8 cellular contexts compared by ENCODE assay signal in the genomic region with DNA sequence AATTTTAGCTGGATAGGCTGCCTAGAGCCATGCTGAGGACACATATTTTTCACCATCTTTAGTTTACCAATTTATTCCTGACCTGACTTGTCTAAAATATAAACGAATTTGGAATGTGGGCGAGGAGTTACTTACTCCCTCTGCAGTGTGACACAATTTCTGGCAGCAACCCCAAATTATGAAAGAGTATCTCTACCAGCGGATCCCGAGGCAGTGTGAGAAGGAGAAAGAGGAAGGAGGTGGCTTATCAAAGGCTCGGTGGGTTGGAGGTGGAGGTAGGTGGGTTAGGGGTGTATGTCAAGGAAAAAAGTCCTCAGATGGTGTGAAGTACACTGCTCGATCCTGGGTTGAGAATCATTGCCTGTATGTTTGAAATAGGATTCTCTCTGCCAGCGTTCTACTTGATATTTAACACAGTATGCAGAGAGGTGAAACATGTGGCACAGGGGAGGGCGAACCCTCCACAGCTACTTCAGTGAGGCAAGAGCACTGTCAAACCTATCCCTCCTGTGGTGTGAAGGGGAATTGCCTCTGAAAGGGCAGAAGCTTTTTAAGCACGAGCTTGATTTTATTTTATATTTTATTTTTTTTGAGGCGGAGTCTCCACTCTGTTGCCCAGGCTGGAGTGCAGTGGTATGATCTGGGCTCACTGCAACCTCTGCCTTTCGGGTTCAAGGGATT.
DNase-seq lines count a peak whose midpoint lies in the region; ATAC-seq lines count a peak whose summit lies in the region.

No MANE protein-coding gene starts in this region.

- peak; percentile 73 for ATAC-seq in HG02588 (IDR thresholded peaks at IDR 0.05; ENCODE audit: unreplicated experiment)
- ATAC-seq in right cardiac atrium, result peak; percentile 56 to 61

- no peak overlapping the region for H3K27ac Mint-ChIP-seq in activated naive CD4-positive, alpha-beta T cell treated with anti-CD3 and anti-CD28 coated beads, Interleukin-2, amount 10 ng/mL, durations not matched to agents 7 days and 5 days

- intact Hi-C loops in right cardiac atrium (cut with DNase I), result no loop called here

- H3K4me3 ChIP-seq in right cardiac atrium (ENCODE audit: low read length), result no peak overlapping the region

- CTCF ChIA-PET in activated naive CD4-positive, alpha-beta T cell treated with anti-CD3 and anti-CD28 coated beads, Interleukin-2, amount 10 ng/mL, durations not matched to agents 7 days and 5 days (lab: Charles Lee), result interaction anchor here (0.6 kb wide), 2 partner anchors 96 to 176 kb away, joined by 3 read pairs; no protein-coding TSS in a partner anchor

- peaks cover 25% of the 10 kb centered on the region for H3K27me3 Mint-ChIP-seq in activated naive CD4-positive, alpha-beta T cell treated with anti-CD3 and anti-CD28 coated beads, Interleukin-2, amount 10 ng/mL, durations not matched to agents 7 days and 5 days

- DNase-seq in DMS53 (lab: John Stamatoyannopoulos, UW), result peak; percentile 58
- DNase-seq in DMS53 treated with DMSO at 0.1 percent for 48 hours (lab: John Stamatoyannopoulos, UW; ENCODE audit: unreplicated experiment), result no peak
- DNase-seq in NCI-H446 treated with DMSO at 0.1 percent for 48 hours (lab: John Stamatoyannopoulos, UW), result peak; percentile 2
- DNase-seq in activated naive CD4-positive, alpha-beta T cell treated with anti-CD3 and anti-CD28 coated beads, Interleukin-2, amount 10 ng/mL, durations not matched to agents 7 days and 5 days, result peak; percentile 42
- DNase-seq in right cardiac atrium, result peak in 1 of 3 donors; percentile 39
- peak; percentile 2 for DNase-seq in stimulated activated naive CD4-positive, alpha-beta T cell treated with Interleukin-2 at 50 U/mL for 16 hours (lab: John Stamatoyannopoulos, UW)
- no peak for DNase-seq in NK-92 (lab: John Stamatoyannopoulos, UW; ENCODE audit: unreplicated experiment)

- no peaks in the 10 kb centered on the region for H3K4me1 ChIP-seq in right cardiac atrium (ENCODE audit: control insufficient read depth, insufficient read depth, low read length)

- H3K9me3 ChIP-seq in right cardiac atrium (ENCODE audit: control insufficient read depth, low read length), result no peaks in the 10 kb centered on the region

- no peak overlapping the region for H3K4me3 Mint-ChIP-seq in activated naive CD4-positive, alpha-beta T cell treated with anti-CD3 and anti-CD28 coated beads, Interleukin-2, amount 10 ng/mL, durations not matched to agents 7 days and 5 days

- no peak overlapping the region for H3K27ac ChIP-seq in right cardiac atrium (ENCODE audit: low read length)

- no peaks in the 10 kb centered on the region for H3K27me3 ChIP-seq in right cardiac atrium (ENCODE audit: control insufficient read depth, insufficient read depth)

- no peaks in the 10 kb centered on the region for H3K9me3 Mint-ChIP-seq in activated naive CD4-positive, alpha-beta T cell treated with anti-CD3 and anti-CD28 coated beads, Interleukin-2, amount 10 ng/mL, durations not matched to agents 7 days and 5 days

- WGBS in right cardiac atrium, result 57% methylated on average over 11 of the region's 11 CpGs

- no peaks in the 10 kb centered on the region for H3K36me3 Mint-ChIP-seq in activated naive CD4-positive, alpha-beta T cell treated with anti-CD3 and anti-CD28 coated beads, Interleukin-2, amount 10 ng/mL, durations not matched to agents 7 days and 5 days

- peaks cover 5% of the 10 kb centered on the region for H3K4me1 Mint-ChIP-seq in activated naive CD4-positive, alpha-beta T cell treated with anti-CD3 and anti-CD28 coated beads, Interleukin-2, amount 10 ng/mL, durations not matched to agents 7 days and 5 days

Comparison
In these comparisons a context has a peak if more than half of its experiments do, and no peak if none do; other contexts are left out.
1. DNase-seq: peak in DMS53 (single experiment), NCI-H446 treated with DMSO at 0.1 percent for 48 hours (single experiment), activated naive CD4-positive, alpha-beta T cell treated with anti-CD3 and anti-CD28 coated beads, Interleukin-2, amount 10 ng/mL, durations not matched to agents 7 days and 5 days (single experiment) and stimulated activated naive CD4-positive, alpha-beta T cell treated with Interleukin-2 at 50 U/mL for 16 hours (single experiment); none in DMS53 treated with DMSO at 0.1 percent for 48 hours (single experiment) and NK-92 (single experiment).